Comparison of ENCODE assay signal across 14 cellular contexts in the genomic region with DNA sequence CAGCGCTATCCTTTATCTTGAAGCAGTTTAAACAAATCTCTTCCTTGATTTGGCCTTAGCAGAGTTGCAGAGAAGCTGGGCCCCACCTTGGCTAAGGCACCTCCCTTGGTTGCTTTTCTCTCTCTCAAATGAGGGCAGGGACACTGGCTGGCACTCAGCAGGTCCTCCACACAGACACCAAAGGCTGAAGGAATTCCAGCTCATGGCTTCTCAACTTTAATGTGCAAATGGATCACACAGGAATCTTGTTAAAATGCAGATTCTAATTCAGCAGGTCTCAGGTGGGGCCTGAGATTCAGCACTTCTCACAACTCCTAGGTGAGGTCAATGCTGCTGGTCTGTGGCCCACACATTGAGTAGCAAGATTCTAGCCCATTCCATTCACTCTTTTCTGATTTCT. TPM values are rescaled to one million over a fixed set of nuclear protein-coding genes. Genes with fewer than 3 reads are reported as not detected.
DNase-seq lines count a peak whose midpoint lies in the region; ATAC-seq and TF ChIP-seq lines count a peak whose summit lies in the region.
"Had no signal": no experiment of that assay in that cellular context is flagged by ENCODE, and none has a peak within 500 bp of the region (broad histone marks: within the 10 kb centered on the region; RNA-seq: fewer than 3 reads in every experiment).

No MANE protein-coding gene starts in this region.

- H3K9ac ChIP-seq in HUES48 (ENCODE audit: low read depth, low read length) = peak overlapping the region; percentile 29; the same call in 1 of the 2 replicates
- H3K9ac ChIP-seq in endodermal cell (ENCODE audit: extremely low read depth, low read length, poor library complexity, severe bottlenecking) = no peak overlapping the region
- H3K9ac ChIP-seq in mesendoderm (ENCODE audit: low read length) = no peak overlapping the region
- H3K9ac ChIP-seq: KMS-11 had no signal

- H3K9me3 Mint-ChIP-seq in endodermal cell = no peaks in the 10 kb centered on the region

- 73 to 83% methylated on average over 1 of the region's 1 CpG for WGBS in endodermal cell (ENCODE audit: insufficient coverage in 1 of 2, insufficient read length in 1 of 2), 2 experiments
- WGBS in mesendoderm (ENCODE audit: extremely low coverage, insufficient coverage, low lambda C conversion rate) = no CpG with 5 or more reads among the region's 1 CpG

- H3K4me2 ChIP-seq in mesendoderm (ENCODE audit: low read length) = no peak overlapping the region
- H3K4me2 ChIP-seq: KMS-11 had no signal

- H3K9me3 ChIP-seq in HUES48 (ENCODE audit: control insufficient read depth, insufficient read depth, low read length) = no peaks in the 10 kb centered on the region
- no peaks in the 10 kb centered on the region for H3K9me3 ChIP-seq in endodermal cell (ENCODE audit: control insufficient read depth, low read length)
- H3K9me3 ChIP-seq: BE2C had no signal

- H3K4me3 ChIP-seq in HUES48 (ENCODE audit: low read depth, low read length) (peak overlapping the region; percentile 0; the same call in 1 of the 2 replicates), endodermal cell (ENCODE audit: low read length) (no peak overlapping the region), mesendoderm (ENCODE audit: low read length) (no peak overlapping the region)

- no peak overlapping the region for H3K4me3 Mint-ChIP-seq in endodermal cell
- H3K4me3 Mint-ChIP-seq: CD4-positive, CD25-positive, alpha-beta regulatory T cell; CD8-positive, alpha-beta memory T cell had no signal

- no peaks in the 10 kb centered on the region for H3K27me3 Mint-ChIP-seq in endodermal cell (ENCODE audit: insufficient read depth)

- H3K4me1 ChIP-seq in HUES48 (ENCODE audit: control insufficient read depth, insufficient read depth, low read length) (peaks cover 27% of the 10 kb centered on the region), endodermal cell (ENCODE audit: control insufficient read depth, insufficient read depth, low read length) (no peaks in the 10 kb centered on the region), mesendoderm (ENCODE audit: control insufficient read depth, low read depth, low read length) (peaks cover 5% of the 10 kb centered on the region)

- H3K27me3 ChIP-seq in HUES48 (ENCODE audit: control insufficient read depth, insufficient read depth, low read length) (no peaks in the 10 kb centered on the region), endodermal cell (ENCODE audit: control insufficient read depth, insufficient read depth, low read length, poor library complexity, severe bottlenecking) (no peaks in the 10 kb centered on the region), mesendoderm (ENCODE audit: insufficient read depth, low read length, poor library complexity) (no peaks in the 10 kb centered on the region)
- H3K27me3 ChIP-seq: BE2C had no signal

- no peaks in the 10 kb centered on the region for H3K36me3 ChIP-seq in HUES48 (ENCODE audit: control insufficient read depth, insufficient read depth, low read length)
- no peaks in the 10 kb centered on the region for H3K36me3 ChIP-seq in endodermal cell (ENCODE audit: control insufficient read depth, insufficient read depth, low read length)
- no peaks in the 10 kb centered on the region for H3K36me3 ChIP-seq in mesendoderm (ENCODE audit: control insufficient read depth, insufficient read depth, low read length)
- H3K36me3 ChIP-seq: BE2C had no signal

- H2AK5ac ChIP-seq in mesendoderm (ENCODE audit: low read length) = no peak overlapping the region

- H3K36me3 Mint-ChIP-seq in endodermal cell (ENCODE audit: low read depth) = no peaks in the 10 kb centered on the region
- H3K36me3 Mint-ChIP-seq: CD4-positive, CD25-positive, alpha-beta regulatory T cell; CD8-positive, alpha-beta memory T cell had no signal

- H3K4ac ChIP-seq in mesendoderm (ENCODE audit: low read depth, low read length) = no peak overlapping the region

- no peak overlapping the region for H2BK15ac ChIP-seq in mesendoderm (replicated peaks; ENCODE audit: low read depth)

- in situ Hi-C loops in G401 (cut with HindIII; ENCODE audit: low sequenced_read_pairs) = no loop called here

- H2BK5ac ChIP-seq in mesendoderm (ENCODE audit: low read length) = no peak overlapping the region

- TF ChIP-seq CTCF in endodermal cell (conservative IDR thresholded peaks at IDR 0.05) = no peak

- H3K23ac ChIP-seq in mesendoderm (ENCODE audit: low read length) = no peak overlapping the region

- H3K18ac ChIP-seq in mesendoderm (ENCODE audit: low read length) = no peak overlapping the region

- no peak overlapping the region for H3K27ac Mint-ChIP-seq in endodermal cell
- H3K27ac Mint-ChIP-seq: CD4-positive, CD25-positive, alpha-beta regulatory T cell; CD8-positive, alpha-beta memory T cell had no signal

- H2BK120ac ChIP-seq in mesendoderm (ENCODE audit: low read depth, low read length) = no peak overlapping the region

- H4K8ac ChIP-seq in mesendoderm (ENCODE audit: low read depth, low read length) = no peak overlapping the region

- H3K56ac ChIP-seq in mesendoderm (ENCODE audit: low read length) = no peak overlapping the region

- H3K27ac ChIP-seq in HUES48 (ENCODE audit: low read depth, low read length) = peak overlapping the region; percentile 59
- no peak overlapping the region for H3K27ac ChIP-seq in endodermal cell (ENCODE audit: low read depth, low read length)
- no peak overlapping the region for H3K27ac ChIP-seq in mesendoderm (ENCODE audit: low read depth, low read length)
- H3K27ac ChIP-seq: KMS-11 had no signal

- no peak overlapping the region for H4K5ac ChIP-seq in mesendoderm (ENCODE audit: low read length)

- H3K4me1 Mint-ChIP-seq in endodermal cell = peaks cover 5% of the 10 kb centered on the region
- H3K4me1 Mint-ChIP-seq: CD4-positive, CD25-positive, alpha-beta regulatory T cell; CD8-positive, alpha-beta memory T cell had no signal

- ATAC-seq in GM19351 (IDR thresholded peaks at IDR 0.05; ENCODE audit: unreplicated experiment) (no peak), GM18511 (IDR thresholded peaks at IDR 0.05; ENCODE audit: unreplicated experiment) (no peak)

- DNase-seq in endodermal cell = peak; percentile 78
- peak; percentile 31 for DNase-seq in mesendoderm
- DNase-seq in G401 (ENCODE audit: low spot score) = no peak
- DNase-seq: ACHN; BE2C; C1 segment of cervical spinal cord; CD4-positive, CD25-positive, alpha-beta regulatory T cell; CD8-positive, alpha-beta memory T cell; COR-L47; GDM1 had no signal

- H3K79me2 ChIP-seq in mesendoderm (ENCODE audit: control insufficient read depth, insufficient read depth, low read length) = no peaks in the 10 kb centered on the region

- H3K79me1 ChIP-seq in mesendoderm (ENCODE audit: low read length) = no peaks in the 10 kb centered on the region

RNA-seq across cellular contexts. Expression of a gene that starts 25.7 kb away (rescaled TPM):
- total RNA-seq in endodermal cell = 10 to 100 TPM in 1 of 2 donors, 1 to 10 TPM in 1; 4.3 to 13.0 TPM
- polyA plus RNA-seq in endodermal cell (2013, experiment 1 of 2) = 13.4 TPM
- 11.1 TPM for polyA plus RNA-seq in endodermal cell (2013, experiment 2 of 2)
- polyA plus RNA-seq in mesendoderm (2013, experiment 1 of 2) = 9.4 TPM
- polyA plus RNA-seq in mesendoderm (2013, experiment 2 of 2) = 9.5 TPM
- total RNA-seq in G401 (2014; rRNA removed; shearing (Covaris generic)) = 8.3 and 10.9 TPM in 2 replicates
- total RNA-seq: CD4-positive, CD25-positive, alpha-beta regulatory T cell; CD8-positive, alpha-beta memory T cell had no signal
- polyA plus RNA-seq: CD4-positive, CD25-positive, alpha-beta regulatory T cell; CD8-positive, alpha-beta memory T cell had no signal

RNA-seq across cellular contexts. Expression of a gene that starts 39.0 kb away (rescaled TPM):
- total RNA-seq in endodermal cell = under 1 TPM; 0.15 to 0.22 TPM
- polyA plus RNA-seq in endodermal cell (2013, experiment 1 of 2) = 0.07 TPM
- polyA plus RNA-seq in endodermal cell (2013, experiment 2 of 2) = not detected
- polyA plus RNA-seq in mesendoderm (2013, experiment 1 of 2) = 0.55 TPM
- 0.67 TPM for polyA plus RNA-seq in mesendoderm (2013, experiment 2 of 2)
- total RNA-seq in G401 (2014; rRNA removed; shearing (Covaris generic)) = 17.9 TPM in 2 replicates
- total RNA-seq: CD4-positive, CD25-positive, alpha-beta regulatory T cell had no signal
- polyA plus RNA-seq: CD4-positive, CD25-positive, alpha-beta regulatory T cell; CD8-positive, alpha-beta memory T cell had no signal

Comparison
In these comparisons a context has a peak if more than half of its experiments do, and no peak if none do; other contexts are left out.
1. RNA of a gene that starts 39.0 kb away (total RNA-seq): 17.9 TPM in G401; 0.15 to 0.22 TPM in endodermal cell; every median in the first group is over 10 times any median in the second.